Comparison of ENCODE assay signal across 1 cellular context in the genomic region with DNA sequence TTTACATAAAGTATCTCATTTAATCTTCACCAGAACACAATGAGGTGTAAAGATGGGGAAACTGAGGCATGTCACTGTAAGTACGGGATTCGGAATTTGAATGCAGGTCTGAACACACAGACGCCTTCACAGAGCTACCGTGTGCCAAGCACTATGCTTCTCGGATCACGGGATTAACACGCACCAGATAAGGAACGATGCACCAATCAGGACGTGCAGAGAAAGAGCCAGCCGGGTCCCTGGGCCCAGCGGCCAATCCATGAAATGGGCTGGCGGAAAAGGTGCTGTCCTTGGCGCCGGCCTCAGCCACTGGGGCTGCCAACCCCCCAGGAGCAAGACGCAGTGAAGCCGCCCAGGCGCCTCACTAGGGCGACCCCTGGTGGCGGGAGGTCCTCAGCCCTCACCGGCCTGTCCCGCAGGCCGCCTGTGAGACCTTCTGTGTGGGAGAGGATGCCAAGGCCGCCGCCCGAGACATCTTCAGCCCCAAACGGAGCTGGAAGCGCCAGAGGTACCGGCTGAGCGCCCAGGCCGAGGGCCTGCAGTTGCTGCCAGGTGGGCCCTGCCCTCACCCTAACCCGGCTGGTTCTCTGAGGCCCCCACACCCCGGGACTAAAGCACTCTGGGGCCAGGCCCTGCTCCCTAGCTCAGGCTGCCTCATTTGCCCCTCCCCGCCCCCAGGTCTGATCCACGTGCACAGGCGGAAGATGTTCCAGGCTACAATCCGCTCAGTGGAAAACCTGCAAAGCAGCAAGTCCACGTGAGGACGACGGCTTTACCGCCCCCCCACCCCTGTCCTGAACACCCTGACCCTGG.
TF ChIP-seq lines count a peak whose summit lies in the region.

No MANE protein-coding gene starts in this region.

TF ChIP-seq in HepG2, 621 proteins besides CTCF, POLR2A, EP300 and RAD21 (continued from another document and continues in another):
- TF ChIP-seq, protein P1, sequence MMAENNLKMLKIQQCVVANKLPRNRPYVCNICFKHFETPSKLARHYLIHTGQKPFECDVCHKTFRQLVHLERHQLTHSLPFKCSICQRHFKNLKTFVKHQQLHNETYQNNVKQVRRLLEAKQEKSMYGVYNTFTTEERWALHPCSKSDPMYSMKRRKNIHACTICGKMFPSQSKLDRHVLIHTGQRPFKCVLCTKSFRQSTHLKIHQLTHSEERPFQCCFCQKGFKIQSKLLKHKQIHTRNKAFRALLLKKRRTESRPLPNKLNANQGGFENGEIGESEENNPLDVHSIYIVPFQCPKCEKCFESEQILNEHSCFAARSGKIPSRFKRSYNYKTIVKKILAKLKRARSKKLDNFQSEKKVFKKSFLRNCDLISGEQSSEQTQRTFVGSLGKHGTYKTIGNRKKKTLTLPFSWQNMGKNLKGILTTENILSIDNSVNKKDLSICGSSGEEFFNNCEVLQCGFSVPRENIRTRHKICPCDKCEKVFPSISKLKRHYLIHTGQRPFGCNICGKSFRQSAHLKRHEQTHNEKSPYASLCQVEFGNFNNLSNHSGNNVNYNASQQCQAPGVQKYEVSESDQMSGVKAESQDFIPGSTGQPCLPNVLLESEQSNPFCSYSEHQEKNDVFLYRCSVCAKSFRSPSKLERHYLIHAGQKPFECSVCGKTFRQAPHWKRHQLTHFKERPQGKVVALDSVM (CRISPR knock-in tag; IDR thresholded peaks at IDR 0.05): 0 out of 2 replicates have a peak, but pooled peaks have one; percentile 16
- TF ChIP-seq, protein P2, sequence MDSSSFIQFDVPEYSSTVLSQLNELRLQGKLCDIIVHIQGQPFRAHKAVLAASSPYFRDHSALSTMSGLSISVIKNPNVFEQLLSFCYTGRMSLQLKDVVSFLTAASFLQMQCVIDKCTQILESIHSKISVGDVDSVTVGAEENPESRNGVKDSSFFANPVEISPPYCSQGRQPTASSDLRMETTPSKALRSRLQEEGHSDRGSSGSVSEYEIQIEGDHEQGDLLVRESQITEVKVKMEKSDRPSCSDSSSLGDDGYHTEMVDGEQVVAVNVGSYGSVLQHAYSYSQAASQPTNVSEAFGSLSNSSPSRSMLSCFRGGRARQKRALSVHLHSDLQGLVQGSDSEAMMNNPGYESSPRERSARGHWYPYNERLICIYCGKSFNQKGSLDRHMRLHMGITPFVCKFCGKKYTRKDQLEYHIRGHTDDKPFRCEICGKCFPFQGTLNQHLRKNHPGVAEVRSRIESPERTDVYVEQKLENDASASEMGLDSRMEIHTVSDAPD (CRISPR knock-in tag; IDR thresholded peaks at IDR 0.05): 0 out of 2 replicates have a peak, but pooled peaks have one; percentile 45
- TF ChIP-seq TCF7 (IDR thresholded peaks at IDR 0.05; ENCODE audit: low read depth): no peak
- TF ChIP-seq, protein P3, sequence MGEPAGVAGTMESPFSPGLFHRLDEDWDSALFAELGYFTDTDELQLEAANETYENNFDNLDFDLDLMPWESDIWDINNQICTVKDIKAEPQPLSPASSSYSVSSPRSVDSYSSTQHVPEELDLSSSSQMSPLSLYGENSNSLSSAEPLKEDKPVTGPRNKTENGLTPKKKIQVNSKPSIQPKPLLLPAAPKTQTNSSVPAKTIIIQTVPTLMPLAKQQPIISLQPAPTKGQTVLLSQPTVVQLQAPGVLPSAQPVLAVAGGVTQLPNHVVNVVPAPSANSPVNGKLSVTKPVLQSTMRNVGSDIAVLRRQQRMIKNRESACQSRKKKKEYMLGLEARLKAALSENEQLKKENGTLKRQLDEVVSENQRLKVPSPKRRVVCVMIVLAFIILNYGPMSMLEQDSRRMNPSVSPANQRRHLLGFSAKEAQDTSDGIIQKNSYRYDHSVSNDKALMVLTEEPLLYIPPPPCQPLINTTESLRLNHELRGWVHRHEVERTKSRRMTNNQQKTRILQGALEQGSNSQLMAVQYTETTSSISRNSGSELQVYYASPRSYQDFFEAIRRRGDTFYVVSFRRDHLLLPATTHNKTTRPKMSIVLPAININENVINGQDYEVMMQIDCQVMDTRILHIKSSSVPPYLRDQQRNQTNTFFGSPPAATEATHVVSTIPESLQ (CRISPR knock-in tag; conservative IDR thresholded peaks at IDR 0.05): no peak
- TF ChIP-seq ZMAT3 (CRISPR knock-in tag; conservative IDR thresholded peaks at IDR 0.05): no peak
- TF ChIP-seq ZNF616 (CRISPR knock-in tag; IDR thresholded peaks at IDR 0.05; ENCODE audit: low read depth): no peak
- TF ChIP-seq DMAP1 (CRISPR knock-in tag; IDR thresholded peaks at IDR 0.05): peak; percentile 65
- TF ChIP-seq CREM (IDR thresholded peaks at IDR 0.05): no peak
- TF ChIP-seq CREM (CRISPR knock-in tag; IDR thresholded peaks at IDR 0.05): no peak
- no peak for TF ChIP-seq ZNF550 (CRISPR knock-in tag; IDR thresholded peaks at IDR 0.05; ENCODE audit: borderline replicate concordance)
- TF ChIP-seq GABPB1 (CRISPR knock-in tag; IDR thresholded peaks at IDR 0.05): peak; percentile 79
- TF ChIP-seq REL (CRISPR knock-in tag; conservative IDR thresholded peaks at IDR 0.05): no peak
- no peak for TF ChIP-seq NCOA1 (CRISPR knock-in tag; IDR thresholded peaks at IDR 0.05)
- TF ChIP-seq CBFB (CRISPR knock-in tag; IDR thresholded peaks at IDR 0.05): no peak
- TF ChIP-seq HNRNPK (IDR thresholded peaks at IDR 0.05; ENCODE audit: low read depth, low read length, poor library complexity, severe bottlenecking): no peak
- no peak for TF ChIP-seq MTF1 (CRISPR knock-in tag; IDR thresholded peaks at IDR 0.05)
- TF ChIP-seq CC2D1A (CRISPR knock-in tag; IDR thresholded peaks at IDR 0.05): no peak
- TF ChIP-seq, protein P4, sequence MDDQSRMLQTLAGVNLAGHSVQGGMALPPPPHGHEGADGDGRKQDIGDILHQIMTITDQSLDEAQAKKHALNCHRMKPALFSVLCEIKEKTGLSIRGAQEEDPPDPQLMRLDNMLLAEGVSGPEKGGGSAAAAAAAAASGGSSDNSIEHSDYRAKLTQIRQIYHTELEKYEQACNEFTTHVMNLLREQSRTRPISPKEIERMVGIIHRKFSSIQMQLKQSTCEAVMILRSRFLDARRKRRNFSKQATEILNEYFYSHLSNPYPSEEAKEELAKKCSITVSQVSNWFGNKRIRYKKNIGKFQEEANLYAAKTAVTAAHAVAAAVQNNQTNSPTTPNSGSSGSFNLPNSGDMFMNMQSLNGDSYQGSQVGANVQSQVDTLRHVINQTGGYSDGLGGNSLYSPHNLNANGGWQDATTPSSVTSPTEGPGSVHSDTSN (CRISPR knock-in tag; IDR thresholded peaks at IDR 0.05; ENCODE audit: borderline replicate concordance): no peak
- TF ChIP-seq, protein P5, sequence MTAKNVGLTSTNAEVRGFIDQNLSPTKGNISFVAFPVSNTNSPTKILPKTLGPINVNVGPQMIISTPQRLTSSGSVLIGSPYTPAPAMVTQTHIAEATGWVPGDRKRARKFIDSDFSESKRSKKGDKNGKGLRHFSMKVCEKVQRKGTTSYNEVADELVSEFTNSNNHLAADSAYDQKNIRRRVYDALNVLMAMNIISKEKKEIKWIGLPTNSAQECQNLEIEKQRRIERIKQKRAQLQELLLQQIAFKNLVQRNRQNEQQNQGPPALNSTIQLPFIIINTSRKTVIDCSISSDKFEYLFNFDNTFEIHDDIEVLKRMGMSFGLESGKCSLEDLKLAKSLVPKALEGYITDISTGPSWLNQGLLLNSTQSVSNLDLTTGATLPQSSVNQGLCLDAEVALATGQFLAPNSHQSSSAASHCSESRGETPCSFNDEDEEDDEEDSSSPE (CRISPR knock-in tag; IDR thresholded peaks at IDR 0.05): peak; percentile 46; the same call in 1 of the 2 replicates
- TF ChIP-seq CREB1 (IDR thresholded peaks at IDR 0.05): no peak
- TF ChIP-seq CREB1 (CRISPR knock-in tag; IDR thresholded peaks at IDR 0.05): no peak
- TF ChIP-seq PHB2 (IDR thresholded peaks at IDR 0.05; ENCODE audit: partially characterized antibody): no peak
- no peak for TF ChIP-seq SIN3B (IDR thresholded peaks at IDR 0.05; ENCODE audit: low read length)
- TF ChIP-seq, protein P6, sequence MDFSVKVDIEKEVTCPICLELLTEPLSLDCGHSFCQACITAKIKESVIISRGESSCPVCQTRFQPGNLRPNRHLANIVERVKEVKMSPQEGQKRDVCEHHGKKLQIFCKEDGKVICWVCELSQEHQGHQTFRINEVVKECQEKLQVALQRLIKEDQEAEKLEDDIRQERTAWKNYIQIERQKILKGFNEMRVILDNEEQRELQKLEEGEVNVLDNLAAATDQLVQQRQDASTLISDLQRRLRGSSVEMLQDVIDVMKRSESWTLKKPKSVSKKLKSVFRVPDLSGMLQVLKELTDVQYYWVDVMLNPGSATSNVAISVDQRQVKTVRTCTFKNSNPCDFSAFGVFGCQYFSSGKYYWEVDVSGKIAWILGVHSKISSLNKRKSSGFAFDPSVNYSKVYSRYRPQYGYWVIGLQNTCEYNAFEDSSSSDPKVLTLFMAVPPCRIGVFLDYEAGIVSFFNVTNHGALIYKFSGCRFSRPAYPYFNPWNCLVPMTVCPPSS (IDR thresholded peaks at IDR 0.05): no peak
- no peak for TF ChIP-seq ZNF446 (CRISPR knock-in tag; IDR thresholded peaks at IDR 0.05)
- TF ChIP-seq KDM4B (CRISPR knock-in tag; IDR thresholded peaks at IDR 0.05): no peak
- peak; percentile 53; the same call in 1 of the 2 replicates for TF ChIP-seq PHF21A (CRISPR knock-in tag; IDR thresholded peaks at IDR 0.05)
- no peak for TF ChIP-seq ARNT (IDR thresholded peaks at IDR 0.05)
- TF ChIP-seq, protein P7, sequence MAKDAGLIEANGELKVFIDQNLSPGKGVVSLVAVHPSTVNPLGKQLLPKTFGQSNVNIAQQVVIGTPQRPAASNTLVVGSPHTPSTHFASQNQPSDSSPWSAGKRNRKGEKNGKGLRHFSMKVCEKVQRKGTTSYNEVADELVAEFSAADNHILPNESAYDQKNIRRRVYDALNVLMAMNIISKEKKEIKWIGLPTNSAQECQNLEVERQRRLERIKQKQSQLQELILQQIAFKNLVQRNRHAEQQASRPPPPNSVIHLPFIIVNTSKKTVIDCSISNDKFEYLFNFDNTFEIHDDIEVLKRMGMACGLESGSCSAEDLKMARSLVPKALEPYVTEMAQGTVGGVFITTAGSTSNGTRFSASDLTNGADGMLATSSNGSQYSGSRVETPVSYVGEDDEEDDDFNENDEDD (CRISPR knock-in tag; IDR thresholded peaks at IDR 0.05; ENCODE audit: borderline replicate concordance): peak; percentile 61; the same call in 1 of the 2 replicates
- no peak for TF ChIP-seq MAFK (conservative IDR thresholded peaks at IDR 0.05 in 1 of 2, IDR thresholded peaks at IDR 0.05 in 1 of 2; ENCODE audit: low read length in 2 of 2)
- TF ChIP-seq SMYD3 (CRISPR knock-in tag; IDR thresholded peaks at IDR 0.05): 0 out of 2 replicates have a peak, but pooled peaks have one; percentile 54
- TF ChIP-seq NR2F2 (IDR thresholded peaks at IDR 0.05; ENCODE audit: borderline replicate concordance, low read depth): no peak
- no peak for TF ChIP-seq ZNF3 (CRISPR knock-in tag; IDR thresholded peaks at IDR 0.05)
- no peak for TF ChIP-seq AGO1 (IDR thresholded peaks at IDR 0.05; ENCODE audit: low read depth, low read length, poor library complexity, severe bottlenecking)
- TF ChIP-seq ZBTB7A (CRISPR knock-in tag; IDR thresholded peaks at IDR 0.05): 0 out of 2 replicates have a peak, but pooled peaks have one; percentile 14
- no peak for TF ChIP-seq MTA3 (CRISPR knock-in tag; IDR thresholded peaks at IDR 0.05)
- TF ChIP-seq BRCA1 (CRISPR knock-in tag; IDR thresholded peaks at IDR 0.05): no peak
- TF ChIP-seq HNRNPLL (IDR thresholded peaks at IDR 0.05; ENCODE audit: low read depth, low read length, poor library complexity, severe bottlenecking): no peak
- no peak for TF ChIP-seq MTF2 (CRISPR knock-in tag; IDR thresholded peaks at IDR 0.05; ENCODE audit: borderline replicate concordance)
- TF ChIP-seq REXO4 (CRISPR knock-in tag; IDR thresholded peaks at IDR 0.05; ENCODE audit: borderline replicate concordance): no peak
- TF ChIP-seq NFYB (CRISPR knock-in tag; IDR thresholded peaks at IDR 0.05): peak; percentile 57; the same call in 1 of the 2 replicates
- TF ChIP-seq ZNF605 (CRISPR knock-in tag; IDR thresholded peaks at IDR 0.05): no peak
- 0 out of 2 replicates have a peak, but pooled peaks have one; percentile 49 for TF ChIP-seq HDAC2 (CRISPR knock-in tag; IDR thresholded peaks at IDR 0.05)
- 0 out of 2 replicates have a peak, but pooled peaks have one; percentile 57 for TF ChIP-seq ZBTB20 (CRISPR knock-in tag; IDR thresholded peaks at IDR 0.05; ENCODE audit: borderline replicate concordance, low read depth)
- no peak for TF ChIP-seq MBNL3 (CRISPR knock-in tag; conservative IDR thresholded peaks at IDR 0.05)
- no peak for TF ChIP-seq MLLT10 (CRISPR knock-in tag; IDR thresholded peaks at IDR 0.05)
- no peak for TF ChIP-seq ZNF253 (CRISPR knock-in tag; IDR thresholded peaks at IDR 0.05; ENCODE audit: borderline replicate concordance)
- TF ChIP-seq ZNF619 (CRISPR knock-in tag; IDR thresholded peaks at IDR 0.05): 0 out of 2 replicates have a peak, but pooled peaks have one; percentile 67
- TF ChIP-seq, protein P8, sequence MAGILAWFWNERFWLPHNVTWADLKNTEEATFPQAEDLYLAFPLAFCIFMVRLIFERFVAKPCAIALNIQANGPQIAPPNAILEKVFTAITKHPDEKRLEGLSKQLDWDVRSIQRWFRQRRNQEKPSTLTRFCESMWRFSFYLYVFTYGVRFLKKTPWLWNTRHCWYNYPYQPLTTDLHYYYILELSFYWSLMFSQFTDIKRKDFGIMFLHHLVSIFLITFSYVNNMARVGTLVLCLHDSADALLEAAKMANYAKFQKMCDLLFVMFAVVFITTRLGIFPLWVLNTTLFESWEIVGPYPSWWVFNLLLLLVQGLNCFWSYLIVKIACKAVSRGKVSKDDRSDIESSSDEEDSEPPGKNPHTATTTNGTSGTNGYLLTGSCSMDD (CRISPR knock-in tag; IDR thresholded peaks at IDR 0.05): no peak
- no peak for TF ChIP-seq TCF12 (IDR thresholded peaks at IDR 0.05)
- TF ChIP-seq TCF12 (CRISPR knock-in tag; IDR thresholded peaks at IDR 0.05): no peak
- no peak for TF ChIP-seq ZNF572 (CRISPR knock-in tag; IDR thresholded peaks at IDR 0.05)
- TF ChIP-seq ZBTB7B (CRISPR knock-in tag; IDR thresholded peaks at IDR 0.05): no peak
- no peak for TF ChIP-seq NFE2L2 (IDR thresholded peaks at IDR 0.05; ENCODE audit: low read length)
- 0 out of 2 replicates have a peak, but pooled peaks have one; percentile 49 for TF ChIP-seq PCBP1 (IDR thresholded peaks at IDR 0.05; ENCODE audit: borderline replicate concordance, low read depth, low read length)
- no peak for TF ChIP-seq PLRG1 (conservative IDR thresholded peaks at IDR 0.05)
- TF ChIP-seq PCBP2 (optimal IDR thresholded peaks at IDR 0.05; ENCODE audit: low read depth, low read length, poor library complexity, severe bottlenecking): no peak
- no peak for TF ChIP-seq SP5 (CRISPR knock-in tag; IDR thresholded peaks at IDR 0.05; ENCODE audit: borderline replicate concordance, low read depth)
- TF ChIP-seq, protein P9, sequence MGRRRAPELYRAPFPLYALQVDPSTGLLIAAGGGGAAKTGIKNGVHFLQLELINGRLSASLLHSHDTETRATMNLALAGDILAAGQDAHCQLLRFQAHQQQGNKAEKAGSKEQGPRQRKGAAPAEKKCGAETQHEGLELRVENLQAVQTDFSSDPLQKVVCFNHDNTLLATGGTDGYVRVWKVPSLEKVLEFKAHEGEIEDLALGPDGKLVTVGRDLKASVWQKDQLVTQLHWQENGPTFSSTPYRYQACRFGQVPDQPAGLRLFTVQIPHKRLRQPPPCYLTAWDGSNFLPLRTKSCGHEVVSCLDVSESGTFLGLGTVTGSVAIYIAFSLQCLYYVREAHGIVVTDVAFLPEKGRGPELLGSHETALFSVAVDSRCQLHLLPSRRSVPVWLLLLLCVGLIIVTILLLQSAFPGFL (CRISPR knock-in tag; IDR thresholded peaks at IDR 0.05): no peak
- no peak for TF ChIP-seq ZBTB3 (CRISPR knock-in tag; IDR thresholded peaks at IDR 0.05; ENCODE audit: borderline replicate concordance, low read depth)
- no peak for TF ChIP-seq ZNF772 (CRISPR knock-in tag; IDR thresholded peaks at IDR 0.05)
- no peak for TF ChIP-seq FLYWCH1 (CRISPR knock-in tag; IDR thresholded peaks at IDR 0.05)
- no peak for TF ChIP-seq PAX8 (CRISPR knock-in tag; IDR thresholded peaks at IDR 0.05; ENCODE audit: borderline replicate concordance)
